ENCODE assay signal across 1 cellular context in genomic region chr12:64187370-64187769, GRCh38.
TF ChIP-seq lines count a peak whose summit lies in the region.

No MANE protein-coding gene starts in this region.

TF ChIP-seq in HepG2, 621 proteins besides CTCF, POLR2A, EP300 and RAD21 (continued from another document):
- TF ChIP-seq ASH2L (IDR thresholded peaks at IDR 0.05; ENCODE audit: insufficient read length, low read depth, low read length) = no peak
- TF ChIP-seq, protein P1, sequence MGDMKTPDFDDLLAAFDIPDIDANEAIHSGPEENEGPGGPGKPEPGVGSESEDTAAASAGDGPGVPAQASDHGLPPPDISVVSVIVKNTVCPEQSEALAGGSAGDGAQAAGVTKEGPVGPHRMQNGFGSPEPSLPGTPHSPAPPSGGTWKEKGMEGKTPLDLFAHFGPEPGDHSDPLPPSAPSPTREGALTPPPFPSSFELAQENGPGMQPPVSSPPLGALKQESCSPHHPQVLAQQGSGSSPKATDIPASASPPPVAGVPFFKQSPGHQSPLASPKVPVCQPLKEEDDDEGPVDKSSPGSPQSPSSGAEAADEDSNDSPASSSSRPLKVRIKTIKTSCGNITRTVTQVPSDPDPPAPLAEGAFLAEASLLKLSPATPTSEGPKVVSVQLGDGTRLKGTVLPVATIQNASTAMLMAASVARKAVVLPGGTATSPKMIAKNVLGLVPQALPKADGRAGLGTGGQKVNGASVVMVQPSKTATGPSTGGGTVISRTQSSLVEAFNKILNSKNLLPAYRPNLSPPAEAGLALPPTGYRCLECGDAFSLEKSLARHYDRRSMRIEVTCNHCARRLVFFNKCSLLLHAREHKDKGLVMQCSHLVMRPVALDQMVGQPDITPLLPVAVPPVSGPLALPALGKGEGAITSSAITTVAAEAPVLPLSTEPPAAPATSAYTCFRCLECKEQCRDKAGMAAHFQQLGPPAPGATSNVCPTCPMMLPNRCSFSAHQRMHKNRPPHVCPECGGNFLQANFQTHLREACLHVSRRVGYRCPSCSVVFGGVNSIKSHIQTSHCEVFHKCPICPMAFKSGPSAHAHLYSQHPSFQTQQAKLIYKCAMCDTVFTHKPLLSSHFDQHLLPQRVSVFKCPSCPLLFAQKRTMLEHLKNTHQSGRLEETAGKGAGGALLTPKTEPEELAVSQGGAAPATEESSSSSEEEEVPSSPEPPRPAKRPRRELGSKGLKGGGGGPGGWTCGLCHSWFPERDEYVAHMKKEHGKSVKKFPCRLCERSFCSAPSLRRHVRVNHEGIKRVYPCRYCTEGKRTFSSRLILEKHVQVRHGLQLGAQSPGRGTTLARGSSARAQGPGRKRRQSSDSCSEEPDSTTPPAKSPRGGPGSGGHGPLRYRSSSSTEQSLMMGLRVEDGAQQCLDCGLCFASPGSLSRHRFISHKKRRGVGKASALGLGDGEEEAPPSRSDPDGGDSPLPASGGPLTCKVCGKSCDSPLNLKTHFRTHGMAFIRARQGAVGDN (CRISPR knock-in tag; IDR thresholded peaks at IDR 0.05) = no peak
- no peak for TF ChIP-seq GTF3A (CRISPR knock-in tag; conservative IDR thresholded peaks at IDR 0.05)
- TF ChIP-seq FOXK2 (IDR thresholded peaks at IDR 0.05) = no peak
- no peak for TF ChIP-seq SIX1 (CRISPR knock-in tag; IDR thresholded peaks at IDR 0.05; ENCODE audit: borderline replicate concordance)
- TF ChIP-seq PRMT3 (CRISPR knock-in tag; IDR thresholded peaks at IDR 0.05; ENCODE audit: borderline replicate concordance, low read depth) = no peak
- TF ChIP-seq ZNF224 (CRISPR knock-in tag; IDR thresholded peaks at IDR 0.05) = no peak
- TF ChIP-seq, protein P2, sequence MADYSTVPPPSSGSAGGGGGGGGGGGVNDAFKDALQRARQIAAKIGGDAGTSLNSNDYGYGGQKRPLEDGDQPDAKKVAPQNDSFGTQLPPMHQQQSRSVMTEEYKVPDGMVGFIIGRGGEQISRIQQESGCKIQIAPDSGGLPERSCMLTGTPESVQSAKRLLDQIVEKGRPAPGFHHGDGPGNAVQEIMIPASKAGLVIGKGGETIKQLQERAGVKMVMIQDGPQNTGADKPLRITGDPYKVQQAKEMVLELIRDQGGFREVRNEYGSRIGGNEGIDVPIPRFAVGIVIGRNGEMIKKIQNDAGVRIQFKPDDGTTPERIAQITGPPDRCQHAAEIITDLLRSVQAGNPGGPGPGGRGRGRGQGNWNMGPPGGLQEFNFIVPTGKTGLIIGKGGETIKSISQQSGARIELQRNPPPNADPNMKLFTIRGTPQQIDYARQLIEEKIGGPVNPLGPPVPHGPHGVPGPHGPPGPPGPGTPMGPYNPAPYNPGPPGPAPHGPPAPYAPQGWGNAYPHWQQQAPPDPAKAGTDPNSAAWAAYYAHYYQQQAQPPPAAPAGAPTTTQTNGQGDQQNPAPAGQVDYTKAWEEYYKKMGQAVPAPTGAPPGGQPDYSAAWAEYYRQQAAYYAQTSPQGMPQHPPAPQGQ (CRISPR knock-in tag; IDR thresholded peaks at IDR 0.05; ENCODE audit: borderline replicate concordance) = no peak
- TF ChIP-seq HOXA7 (CRISPR knock-in tag; IDR thresholded peaks at IDR 0.05) = no peak
- no peak for TF ChIP-seq MED1 (CRISPR knock-in tag; IDR thresholded peaks at IDR 0.05)
- TF ChIP-seq, protein P3, sequence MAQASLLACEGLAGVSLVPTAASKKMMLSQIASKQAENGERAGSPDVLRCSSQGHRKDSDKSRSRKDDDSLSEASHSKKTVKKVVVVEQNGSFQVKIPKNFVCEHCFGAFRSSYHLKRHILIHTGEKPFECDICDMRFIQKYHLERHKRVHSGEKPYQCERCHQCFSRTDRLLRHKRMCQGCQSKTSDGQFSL (CRISPR knock-in tag; IDR thresholded peaks at IDR 0.05) = no peak
- no peak for TF ChIP-seq NFATC3 (CRISPR knock-in tag; IDR thresholded peaks at IDR 0.05)
- TF ChIP-seq ZNF10 (CRISPR knock-in tag; IDR thresholded peaks at IDR 0.05; ENCODE audit: borderline replicate concordance, low read depth) = no peak
- no peak for TF ChIP-seq ZNF597 (CRISPR knock-in tag; IDR thresholded peaks at IDR 0.05)
- no peak for TF ChIP-seq DPF2 (CRISPR knock-in tag; IDR thresholded peaks at IDR 0.05; ENCODE audit: borderline replicate concordance, low read depth)
- no peak for TF ChIP-seq ZNF260 (CRISPR knock-in tag; IDR thresholded peaks at IDR 0.05; ENCODE audit: borderline replicate concordance, low read depth)
TF ChIP-seq in HepG2: peak in this region for 0.
